ENCODE assay signal across 19 cellular contexts in the genomic region with DNA sequence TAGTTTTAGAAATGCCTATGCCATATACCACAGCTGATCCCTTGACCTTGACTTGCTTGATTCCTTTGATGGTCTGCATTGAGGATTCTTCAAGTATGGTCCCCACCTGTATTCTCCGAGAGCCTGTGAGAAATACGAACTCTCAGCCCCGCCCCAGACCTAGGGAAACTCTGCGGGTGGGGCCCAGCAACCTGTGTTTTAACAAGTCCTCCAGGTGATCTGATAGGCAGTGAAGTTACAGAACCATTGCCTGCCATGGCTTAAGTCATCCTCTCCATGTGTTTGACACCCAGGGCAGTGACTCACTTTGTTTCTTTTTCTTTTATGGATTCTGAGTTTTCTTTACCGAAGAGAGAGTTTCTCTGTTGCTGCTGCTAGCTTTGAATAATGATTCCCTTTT. TPM values are rescaled to one million over a fixed set of nuclear protein-coding genes. Genes with fewer than 3 reads are reported as not detected.
"Had no signal": no experiment of that assay in that cellular context is flagged by ENCODE, and none has a peak within 500 bp of the region (broad histone marks: within the 10 kb centered on the region; RNA-seq: fewer than 3 reads in every experiment).

No MANE protein-coding gene starts in this region.

- H3K9me3 Mint-ChIP-seq: activated T-cell treated with anti-CD3 and anti-CD28 coated beads, Interleukin-2, amount 50 U/mL, for 4 hours; nephron progenitor cell; stimulated activated memory B cell treated with anti-CD40 and anti-IgM and Interleukin-4, amounts not matched to agents 10 μg/mL and 1 μg/mL and 100 μg/mL, for 72 hours had no signal

- H3K4me1 ChIP-seq: colonic mucosa, left lung, prostate gland, spleen, transverse colon had no signal

- H3K36me3 ChIP-seq: colonic mucosa, left lung, prostate gland, spleen, transverse colon had no signal

- H3K27me3 ChIP-seq: colonic mucosa had no signal

- DNase-seq: activated CD4-positive, alpha-beta T cell treated with anti-CD3 and anti-CD28 coated beads, Interleukin-2, amount 50 U/mL, for 4 hours; activated CD4-positive, CD25-positive, alpha-beta regulatory T cell; activated CD8-positive, alpha-beta memory T cell treated with anti-CD3 and anti-CD28 coated beads, Interleukin-2, amount 10 ng/mL, durations not matched to agents 7 days and 5 days; activated T-cell treated with anti-CD3 and anti-CD28 coated beads, Interleukin-2, amount 50 U/mL, for 4 hours; caudate nucleus; colonic mucosa; effector CD4-positive, alpha-beta T cell; glutamatergic neuron; left lung; mesenchymal stem cell; nephron progenitor cell; spleen; stimulated activated CD4-positive, alpha-beta T cell treated with anti-CD3 and anti-CD28 coated beads, Interleukin-1b, Interleukin-23, amount 100 ng/mL, for 48 hours; transverse colon had no signal

- H3K27ac ChIP-seq: colonic mucosa, left lung, prostate gland, spleen, transverse colon had no signal

- H3K4me1 Mint-ChIP-seq: activated CD8-positive, alpha-beta memory T cell treated with anti-CD3 and anti-CD28 coated beads, Interleukin-2, amount 10 ng/mL, durations not matched to agents 7 days and 5 days; nephron progenitor cell had no signal

- H3K27ac Mint-ChIP-seq: activated CD8-positive, alpha-beta memory T cell treated with anti-CD3 and anti-CD28 coated beads, Interleukin-2, amount 10 ng/mL, durations not matched to agents 7 days and 5 days; nephron progenitor cell; stimulated activated memory B cell treated with anti-CD40 and anti-IgM and Interleukin-4, amounts not matched to agents 10 μg/mL and 1 μg/mL and 100 μg/mL, for 72 hours had no signal

- H3K36me3 Mint-ChIP-seq: activated CD8-positive, alpha-beta memory T cell treated with anti-CD3 and anti-CD28 coated beads, Interleukin-2, amount 10 ng/mL, durations not matched to agents 7 days and 5 days; stimulated activated memory B cell treated with anti-CD40 and anti-IgM and Interleukin-4, amounts not matched to agents 10 μg/mL and 1 μg/mL and 100 μg/mL, for 72 hours had no signal

- H3K4me3 ChIP-seq: colonic mucosa, left lung, prostate gland, spleen, transverse colon had no signal

- H3K9me3 ChIP-seq: colonic mucosa, left lung, prostate gland, spleen, transverse colon had no signal

- H3K4me3 Mint-ChIP-seq: activated CD8-positive, alpha-beta memory T cell treated with anti-CD3 and anti-CD28 coated beads, Interleukin-2, amount 10 ng/mL, durations not matched to agents 7 days and 5 days; activated T-cell treated with anti-CD3 and anti-CD28 coated beads, Interleukin-2, amount 50 U/mL, for 4 hours; nephron progenitor cell; stimulated activated memory B cell treated with anti-CD40 and anti-IgM and Interleukin-4, amounts not matched to agents 10 μg/mL and 1 μg/mL and 100 μg/mL, for 72 hours had no signal

- ATAC-seq: activated CD8-positive, alpha-beta memory T cell treated with anti-CD3 and anti-CD28 coated beads, Interleukin-2, amount 10 ng/mL, durations not matched to agents 7 days and 5 days; activated T-cell treated with anti-CD3 and anti-CD28 coated beads, Interleukin-2, amount 50 U/mL, for 4 hours; left lung; sciatic nerve; SK-N-SH treated with all-trans-retinoic acid at 6 μM for 48 hours; stimulated activated memory B cell treated with anti-CD40 and anti-IgM and Interleukin-4, amounts not matched to agents 10 μg/mL and 1 μg/mL and 100 μg/mL, for 72 hours had no signal

RNA-seq across cellular contexts. Expression of gene FRMPD1, which starts 18.5 kb away (rescaled TPM):
- total RNA-seq: activated CD8-positive, alpha-beta memory T cell treated with anti-CD3 and anti-CD28 coated beads, Interleukin-2, amount 10 ng/mL, durations not matched to agents 7 days and 5 days; left lung; T-helper 1 cell treated with Interleukin-12 subunit alpha and Interleukin-12 subunit beta and Interleukin-4 antibody, amounts not matched to agents 30 ng/mL and 1 ng/mL, for 36 hours had no signal
